In the genomic region with DNA sequence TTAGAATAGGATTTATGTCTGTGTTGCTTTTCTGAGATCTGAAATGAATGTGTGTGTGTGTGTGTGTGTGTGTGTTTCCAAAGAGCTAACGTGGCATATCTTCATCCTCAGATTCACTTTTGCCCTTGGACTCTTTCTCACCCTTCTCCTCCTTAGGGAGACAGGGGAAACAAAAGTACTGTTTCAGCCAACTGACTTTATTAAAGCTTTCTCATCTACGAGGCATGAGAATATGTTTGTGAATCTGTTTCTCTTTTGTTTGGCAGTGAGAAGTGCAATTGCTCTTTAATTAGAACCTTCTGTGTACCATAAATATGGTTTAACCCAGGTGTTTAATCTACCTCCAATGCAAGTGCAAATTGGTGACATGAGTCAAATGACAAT, we compare ENCODE assay signal across 1 cellular context.
TF ChIP-seq lines count a peak whose summit lies in the region.

No MANE protein-coding gene starts in this region.

TF ChIP-seq in GM23338, 12 proteins besides CTCF, POLR2A, EP300 and RAD21 (continued from another document):
- TF ChIP-seq ZNF462 (CRISPR knock-in tag; IDR thresholded peaks at IDR 0.05) (no peak), EZH2 (IDR thresholded peaks at IDR 0.05; ENCODE audit: low read depth, unreplicated experiment) (no peak), JUNB (IDR thresholded peaks at IDR 0.05; ENCODE audit: unreplicated experiment) (no peak), NANOG (IDR thresholded peaks at IDR 0.05; ENCODE audit: borderline replicate concordance) (no peak), ZNF331 (CRISPR knock-in tag; IDR thresholded peaks at IDR 0.05; ENCODE audit: low read depth) (no peak), CREB1 (CRISPR knock-in tag; IDR thresholded peaks at IDR 0.05; ENCODE audit: low read depth) (no peak)
- TF ChIP-seq, protein P1, sequence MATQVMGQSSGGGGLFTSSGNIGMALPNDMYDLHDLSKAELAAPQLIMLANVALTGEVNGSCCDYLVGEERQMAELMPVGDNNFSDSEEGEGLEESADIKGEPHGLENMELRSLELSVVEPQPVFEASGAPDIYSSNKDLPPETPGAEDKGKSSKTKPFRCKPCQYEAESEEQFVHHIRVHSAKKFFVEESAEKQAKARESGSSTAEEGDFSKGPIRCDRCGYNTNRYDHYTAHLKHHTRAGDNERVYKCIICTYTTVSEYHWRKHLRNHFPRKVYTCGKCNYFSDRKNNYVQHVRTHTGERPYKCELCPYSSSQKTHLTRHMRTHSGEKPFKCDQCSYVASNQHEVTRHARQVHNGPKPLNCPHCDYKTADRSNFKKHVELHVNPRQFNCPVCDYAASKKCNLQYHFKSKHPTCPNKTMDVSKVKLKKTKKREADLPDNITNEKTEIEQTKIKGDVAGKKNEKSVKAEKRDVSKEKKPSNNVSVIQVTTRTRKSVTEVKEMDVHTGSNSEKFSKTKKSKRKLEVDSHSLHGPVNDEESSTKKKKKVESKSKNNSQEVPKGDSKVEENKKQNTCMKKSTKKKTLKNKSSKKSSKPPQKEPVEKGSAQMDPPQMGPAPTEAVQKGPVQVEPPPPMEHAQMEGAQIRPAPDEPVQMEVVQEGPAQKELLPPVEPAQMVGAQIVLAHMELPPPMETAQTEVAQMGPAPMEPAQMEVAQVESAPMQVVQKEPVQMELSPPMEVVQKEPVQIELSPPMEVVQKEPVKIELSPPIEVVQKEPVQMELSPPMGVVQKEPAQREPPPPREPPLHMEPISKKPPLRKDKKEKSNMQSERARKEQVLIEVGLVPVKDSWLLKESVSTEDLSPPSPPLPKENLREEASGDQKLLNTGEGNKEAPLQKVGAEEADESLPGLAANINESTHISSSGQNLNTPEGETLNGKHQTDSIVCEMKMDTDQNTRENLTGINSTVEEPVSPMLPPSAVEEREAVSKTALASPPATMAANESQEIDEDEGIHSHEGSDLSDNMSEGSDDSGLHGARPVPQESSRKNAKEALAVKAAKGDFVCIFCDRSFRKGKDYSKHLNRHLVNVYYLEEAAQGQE (IDR thresholded peaks at IDR 0.05; ENCODE audit: unreplicated experiment), result no peak
